2 cellular contexts compared by ENCODE assay signal in the genomic region with DNA sequence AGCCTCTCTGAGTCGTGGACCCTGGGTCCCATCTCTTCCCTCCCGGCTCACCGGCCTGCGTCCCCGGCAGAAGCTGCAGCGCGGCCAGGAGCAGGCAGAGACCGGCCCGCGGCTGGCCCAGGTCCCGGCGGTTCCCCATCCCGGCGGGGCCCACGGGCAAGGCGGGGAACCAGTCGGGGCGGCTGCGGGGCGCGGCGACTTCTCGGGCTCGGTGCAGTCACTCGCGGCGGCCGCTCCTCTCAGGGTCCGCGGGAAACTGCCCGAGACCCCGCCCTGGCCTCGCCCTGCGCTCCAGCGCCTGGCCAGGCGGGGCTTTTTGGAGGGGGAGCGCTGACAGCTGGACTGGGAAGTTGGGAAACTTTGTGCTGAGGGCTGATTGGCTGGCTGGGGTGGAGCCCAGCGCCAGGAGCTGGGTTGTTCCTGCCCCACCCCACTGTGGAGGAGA.
TF ChIP-seq lines count a peak whose summit lies in the region.

A gene (minus strand): TSS at position 258 of the 445 bp plus-strand sequence. CDS start 119 bp downstream, at position 139.

TF ChIP-seq in SK-N-SH, 30 proteins besides CTCF, POLR2A, EP300 and RAD21 (continued from another document):
- TF ChIP-seq, protein P1, sequence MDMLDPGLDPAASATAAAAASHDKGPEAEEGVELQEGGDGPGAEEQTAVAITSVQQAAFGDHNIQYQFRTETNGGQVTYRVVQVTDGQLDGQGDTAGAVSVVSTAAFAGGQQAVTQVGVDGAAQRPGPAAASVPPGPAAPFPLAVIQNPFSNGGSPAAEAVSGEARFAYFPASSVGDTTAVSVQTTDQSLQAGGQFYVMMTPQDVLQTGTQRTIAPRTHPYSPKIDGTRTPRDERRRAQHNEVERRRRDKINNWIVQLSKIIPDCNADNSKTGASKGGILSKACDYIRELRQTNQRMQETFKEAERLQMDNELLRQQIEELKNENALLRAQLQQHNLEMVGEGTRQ (IDR thresholded peaks at IDR 0.05; ENCODE audit: borderline replicate concordance, low read depth, low read length), result no peak
- TF ChIP-seq SMC3 (IDR thresholded peaks at IDR 0.05; ENCODE audit: low read depth, low read length) (no peak), ELF1 (IDR thresholded peaks at IDR 0.05) (no peak), JUND (IDR thresholded peaks at IDR 0.05) (no peak), TAF1 (IDR thresholded peaks at IDR 0.05; ENCODE audit: borderline replicate concordance, low read depth, low read length) (no peak), GABPA (IDR thresholded peaks at IDR 0.05; ENCODE audit: low read depth) (no peak), TEAD4 (IDR thresholded peaks at IDR 0.05; ENCODE audit: borderline replicate concordance, insufficient read depth) (no peak), FOXM1 (IDR thresholded peaks at IDR 0.05; ENCODE audit: low read depth) (no peak), RFX5 (IDR thresholded peaks at IDR 0.05; ENCODE audit: low read length) (no peak), RXRA (IDR thresholded peaks at IDR 0.05; ENCODE audit: borderline replicate concordance, low read depth) (no peak), MXI1 (IDR thresholded peaks at IDR 0.05; ENCODE audit: low read depth, low read length) (no peak), MEF2A (IDR thresholded peaks at IDR 0.05; ENCODE audit: borderline replicate concordance, low read depth) (no peak)
- TF ChIP-seq, protein P2, sequence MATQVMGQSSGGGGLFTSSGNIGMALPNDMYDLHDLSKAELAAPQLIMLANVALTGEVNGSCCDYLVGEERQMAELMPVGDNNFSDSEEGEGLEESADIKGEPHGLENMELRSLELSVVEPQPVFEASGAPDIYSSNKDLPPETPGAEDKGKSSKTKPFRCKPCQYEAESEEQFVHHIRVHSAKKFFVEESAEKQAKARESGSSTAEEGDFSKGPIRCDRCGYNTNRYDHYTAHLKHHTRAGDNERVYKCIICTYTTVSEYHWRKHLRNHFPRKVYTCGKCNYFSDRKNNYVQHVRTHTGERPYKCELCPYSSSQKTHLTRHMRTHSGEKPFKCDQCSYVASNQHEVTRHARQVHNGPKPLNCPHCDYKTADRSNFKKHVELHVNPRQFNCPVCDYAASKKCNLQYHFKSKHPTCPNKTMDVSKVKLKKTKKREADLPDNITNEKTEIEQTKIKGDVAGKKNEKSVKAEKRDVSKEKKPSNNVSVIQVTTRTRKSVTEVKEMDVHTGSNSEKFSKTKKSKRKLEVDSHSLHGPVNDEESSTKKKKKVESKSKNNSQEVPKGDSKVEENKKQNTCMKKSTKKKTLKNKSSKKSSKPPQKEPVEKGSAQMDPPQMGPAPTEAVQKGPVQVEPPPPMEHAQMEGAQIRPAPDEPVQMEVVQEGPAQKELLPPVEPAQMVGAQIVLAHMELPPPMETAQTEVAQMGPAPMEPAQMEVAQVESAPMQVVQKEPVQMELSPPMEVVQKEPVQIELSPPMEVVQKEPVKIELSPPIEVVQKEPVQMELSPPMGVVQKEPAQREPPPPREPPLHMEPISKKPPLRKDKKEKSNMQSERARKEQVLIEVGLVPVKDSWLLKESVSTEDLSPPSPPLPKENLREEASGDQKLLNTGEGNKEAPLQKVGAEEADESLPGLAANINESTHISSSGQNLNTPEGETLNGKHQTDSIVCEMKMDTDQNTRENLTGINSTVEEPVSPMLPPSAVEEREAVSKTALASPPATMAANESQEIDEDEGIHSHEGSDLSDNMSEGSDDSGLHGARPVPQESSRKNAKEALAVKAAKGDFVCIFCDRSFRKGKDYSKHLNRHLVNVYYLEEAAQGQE (IDR thresholded peaks at IDR 0.05; ENCODE audit: low read depth, low read length), result no peak
- TF ChIP-seq, protein P3, sequence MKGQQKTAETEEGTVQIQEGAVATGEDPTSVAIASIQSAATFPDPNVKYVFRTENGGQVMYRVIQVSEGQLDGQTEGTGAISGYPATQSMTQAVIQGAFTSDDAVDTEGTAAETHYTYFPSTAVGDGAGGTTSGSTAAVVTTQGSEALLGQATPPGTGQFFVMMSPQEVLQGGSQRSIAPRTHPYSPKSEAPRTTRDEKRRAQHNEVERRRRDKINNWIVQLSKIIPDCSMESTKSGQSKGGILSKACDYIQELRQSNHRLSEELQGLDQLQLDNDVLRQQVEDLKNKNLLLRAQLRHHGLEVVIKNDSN (IDR thresholded peaks at IDR 0.05; ENCODE audit: borderline replicate concordance, low read depth), result no peak
- TF ChIP-seq, protein P4, sequence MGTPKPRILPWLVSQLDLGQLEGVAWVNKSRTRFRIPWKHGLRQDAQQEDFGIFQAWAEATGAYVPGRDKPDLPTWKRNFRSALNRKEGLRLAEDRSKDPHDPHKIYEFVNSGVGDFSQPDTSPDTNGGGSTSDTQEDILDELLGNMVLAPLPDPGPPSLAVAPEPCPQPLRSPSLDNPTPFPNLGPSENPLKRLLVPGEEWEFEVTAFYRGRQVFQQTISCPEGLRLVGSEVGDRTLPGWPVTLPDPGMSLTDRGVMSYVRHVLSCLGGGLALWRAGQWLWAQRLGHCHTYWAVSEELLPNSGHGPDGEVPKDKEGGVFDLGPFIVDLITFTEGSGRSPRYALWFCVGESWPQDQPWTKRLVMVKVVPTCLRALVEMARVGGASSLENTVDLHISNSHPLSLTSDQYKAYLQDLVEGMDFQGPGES (IDR thresholded peaks at IDR 0.05; ENCODE audit: low read depth, low read length), result no peak
- TF ChIP-seq, protein P5, sequence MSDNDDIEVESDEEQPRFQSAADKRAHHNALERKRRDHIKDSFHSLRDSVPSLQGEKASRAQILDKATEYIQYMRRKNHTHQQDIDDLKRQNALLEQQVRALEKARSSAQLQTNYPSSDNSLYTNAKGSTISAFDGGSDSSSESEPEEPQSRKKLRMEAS (IDR thresholded peaks at IDR 0.05; ENCODE audit: low read depth), result no peak
- TF ChIP-seq, protein P6, sequence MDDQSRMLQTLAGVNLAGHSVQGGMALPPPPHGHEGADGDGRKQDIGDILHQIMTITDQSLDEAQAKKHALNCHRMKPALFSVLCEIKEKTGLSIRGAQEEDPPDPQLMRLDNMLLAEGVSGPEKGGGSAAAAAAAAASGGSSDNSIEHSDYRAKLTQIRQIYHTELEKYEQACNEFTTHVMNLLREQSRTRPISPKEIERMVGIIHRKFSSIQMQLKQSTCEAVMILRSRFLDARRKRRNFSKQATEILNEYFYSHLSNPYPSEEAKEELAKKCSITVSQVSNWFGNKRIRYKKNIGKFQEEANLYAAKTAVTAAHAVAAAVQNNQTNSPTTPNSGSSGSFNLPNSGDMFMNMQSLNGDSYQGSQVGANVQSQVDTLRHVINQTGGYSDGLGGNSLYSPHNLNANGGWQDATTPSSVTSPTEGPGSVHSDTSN (IDR thresholded peaks at IDR 0.05), result no peak
- TF ChIP-seq, protein P7, sequence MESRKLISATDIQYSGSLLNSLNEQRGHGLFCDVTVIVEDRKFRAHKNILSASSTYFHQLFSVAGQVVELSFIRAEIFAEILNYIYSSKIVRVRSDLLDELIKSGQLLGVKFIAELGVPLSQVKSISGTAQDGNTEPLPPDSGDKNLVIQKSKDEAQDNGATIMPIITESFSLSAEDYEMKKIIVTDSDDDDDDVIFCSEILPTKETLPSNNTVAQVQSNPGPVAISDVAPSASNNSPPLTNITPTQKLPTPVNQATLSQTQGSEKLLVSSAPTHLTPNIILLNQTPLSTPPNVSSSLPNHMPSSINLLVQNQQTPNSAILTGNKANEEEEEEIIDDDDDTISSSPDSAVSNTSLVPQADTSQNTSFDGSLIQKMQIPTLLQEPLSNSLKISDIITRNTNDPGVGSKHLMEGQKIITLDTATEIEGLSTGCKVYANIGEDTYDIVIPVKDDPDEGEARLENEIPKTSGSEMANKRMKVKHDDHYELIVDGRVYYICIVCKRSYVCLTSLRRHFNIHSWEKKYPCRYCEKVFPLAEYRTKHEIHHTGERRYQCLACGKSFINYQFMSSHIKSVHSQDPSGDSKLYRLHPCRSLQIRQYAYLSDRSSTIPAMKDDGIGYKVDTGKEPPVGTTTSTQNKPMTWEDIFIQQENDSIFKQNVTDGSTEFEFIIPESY (IDR thresholded peaks at IDR 0.05; ENCODE audit: borderline replicate concordance, low read depth), result no peak

TF ChIP-seq in SK-N-SH treated with all-trans-retinoic acid at 6 μM for 48 hours, 23 proteins besides CTCF, POLR2A, EP300 and RAD21 (continued from another document):
- TF ChIP-seq PPARA (CRISPR knock-in tag; IDR thresholded peaks at IDR 0.05; ENCODE audit: borderline replicate concordance), result no peak
- TF ChIP-seq ZNF8 (CRISPR knock-in tag; IDR thresholded peaks at IDR 0.05), result no peak
- no peak for TF ChIP-seq OSR1 (CRISPR knock-in tag; IDR thresholded peaks at IDR 0.05)
- TF ChIP-seq, protein P8, sequence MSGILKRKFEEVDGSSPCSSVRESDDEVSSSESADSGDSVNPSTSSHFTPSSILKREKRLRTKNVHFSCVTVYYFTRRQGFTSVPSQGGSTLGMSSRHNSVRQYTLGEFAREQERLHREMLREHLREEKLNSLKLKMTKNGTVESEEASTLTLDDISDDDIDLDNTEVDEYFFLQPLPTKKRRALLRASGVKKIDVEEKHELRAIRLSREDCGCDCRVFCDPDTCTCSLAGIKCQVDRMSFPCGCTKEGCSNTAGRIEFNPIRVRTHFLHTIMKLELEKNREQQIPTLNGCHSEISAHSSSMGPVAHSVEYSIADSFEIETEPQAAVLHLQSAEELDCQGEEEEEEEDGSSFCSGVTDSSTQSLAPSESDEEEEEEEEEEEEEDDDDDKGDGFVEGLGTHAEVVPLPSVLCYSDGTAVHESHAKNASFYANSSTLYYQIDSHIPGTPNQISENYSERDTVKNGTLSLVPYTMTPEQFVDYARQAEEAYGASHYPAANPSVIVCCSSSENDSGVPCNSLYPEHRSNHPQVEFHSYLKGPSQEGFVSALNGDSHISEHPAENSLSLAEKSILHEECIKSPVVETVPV (CRISPR knock-in tag; IDR thresholded peaks at IDR 0.05), result no peak
- no peak for TF ChIP-seq ZC3H10 (CRISPR knock-in tag; IDR thresholded peaks at IDR 0.05)
- TF ChIP-seq, protein P9, sequence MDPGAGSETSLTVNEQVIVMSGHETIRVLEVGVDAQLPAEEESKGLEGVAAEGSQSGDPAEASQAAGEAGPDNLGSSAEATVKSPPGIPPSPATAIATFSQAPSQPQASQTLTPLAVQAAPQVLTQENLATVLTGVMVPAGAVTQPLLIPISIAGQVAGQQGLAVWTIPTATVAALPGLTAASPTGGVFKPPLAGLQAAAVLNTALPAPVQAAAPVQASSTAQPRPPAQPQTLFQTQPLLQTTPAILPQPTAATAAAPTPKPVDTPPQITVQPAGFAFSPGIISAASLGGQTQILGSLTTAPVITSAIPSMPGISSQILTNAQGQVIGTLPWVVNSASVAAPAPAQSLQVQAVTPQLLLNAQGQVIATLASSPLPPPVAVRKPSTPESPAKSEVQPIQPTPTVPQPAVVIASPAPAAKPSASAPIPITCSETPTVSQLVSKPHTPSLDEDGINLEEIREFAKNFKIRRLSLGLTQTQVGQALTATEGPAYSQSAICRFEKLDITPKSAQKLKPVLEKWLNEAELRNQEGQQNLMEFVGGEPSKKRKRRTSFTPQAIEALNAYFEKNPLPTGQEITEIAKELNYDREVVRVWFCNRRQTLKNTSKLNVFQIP (CRISPR knock-in tag; IDR thresholded peaks at IDR 0.05; ENCODE audit: borderline replicate concordance, low read depth), result no peak
- TF ChIP-seq, protein P10, sequence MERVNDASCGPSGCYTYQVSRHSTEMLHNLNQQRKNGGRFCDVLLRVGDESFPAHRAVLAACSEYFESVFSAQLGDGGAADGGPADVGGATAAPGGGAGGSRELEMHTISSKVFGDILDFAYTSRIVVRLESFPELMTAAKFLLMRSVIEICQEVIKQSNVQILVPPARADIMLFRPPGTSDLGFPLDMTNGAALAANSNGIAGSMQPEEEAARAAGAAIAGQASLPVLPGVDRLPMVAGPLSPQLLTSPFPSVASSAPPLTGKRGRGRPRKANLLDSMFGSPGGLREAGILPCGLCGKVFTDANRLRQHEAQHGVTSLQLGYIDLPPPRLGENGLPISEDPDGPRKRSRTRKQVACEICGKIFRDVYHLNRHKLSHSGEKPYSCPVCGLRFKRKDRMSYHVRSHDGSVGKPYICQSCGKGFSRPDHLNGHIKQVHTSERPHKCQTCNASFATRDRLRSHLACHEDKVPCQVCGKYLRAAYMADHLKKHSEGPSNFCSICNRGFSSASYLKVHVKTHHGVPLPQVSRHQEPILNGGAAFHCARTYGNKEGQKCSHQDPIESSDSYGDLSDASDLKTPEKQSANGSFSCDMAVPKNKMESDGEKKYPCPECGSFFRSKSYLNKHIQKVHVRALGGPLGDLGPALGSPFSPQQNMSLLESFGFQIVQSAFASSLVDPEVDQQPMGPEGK (CRISPR knock-in tag; IDR thresholded peaks at IDR 0.05; ENCODE audit: borderline replicate concordance), result no peak
- TF ChIP-seq ZFP3 (CRISPR knock-in tag; IDR thresholded peaks at IDR 0.05), result no peak
- no peak for TF ChIP-seq ISL1 (CRISPR knock-in tag; IDR thresholded peaks at IDR 0.05)
- TF ChIP-seq ARNTL (CRISPR knock-in tag; IDR thresholded peaks at IDR 0.05; ENCODE audit: borderline replicate concordance, low read depth), result no peak
- TF ChIP-seq, protein P11, sequence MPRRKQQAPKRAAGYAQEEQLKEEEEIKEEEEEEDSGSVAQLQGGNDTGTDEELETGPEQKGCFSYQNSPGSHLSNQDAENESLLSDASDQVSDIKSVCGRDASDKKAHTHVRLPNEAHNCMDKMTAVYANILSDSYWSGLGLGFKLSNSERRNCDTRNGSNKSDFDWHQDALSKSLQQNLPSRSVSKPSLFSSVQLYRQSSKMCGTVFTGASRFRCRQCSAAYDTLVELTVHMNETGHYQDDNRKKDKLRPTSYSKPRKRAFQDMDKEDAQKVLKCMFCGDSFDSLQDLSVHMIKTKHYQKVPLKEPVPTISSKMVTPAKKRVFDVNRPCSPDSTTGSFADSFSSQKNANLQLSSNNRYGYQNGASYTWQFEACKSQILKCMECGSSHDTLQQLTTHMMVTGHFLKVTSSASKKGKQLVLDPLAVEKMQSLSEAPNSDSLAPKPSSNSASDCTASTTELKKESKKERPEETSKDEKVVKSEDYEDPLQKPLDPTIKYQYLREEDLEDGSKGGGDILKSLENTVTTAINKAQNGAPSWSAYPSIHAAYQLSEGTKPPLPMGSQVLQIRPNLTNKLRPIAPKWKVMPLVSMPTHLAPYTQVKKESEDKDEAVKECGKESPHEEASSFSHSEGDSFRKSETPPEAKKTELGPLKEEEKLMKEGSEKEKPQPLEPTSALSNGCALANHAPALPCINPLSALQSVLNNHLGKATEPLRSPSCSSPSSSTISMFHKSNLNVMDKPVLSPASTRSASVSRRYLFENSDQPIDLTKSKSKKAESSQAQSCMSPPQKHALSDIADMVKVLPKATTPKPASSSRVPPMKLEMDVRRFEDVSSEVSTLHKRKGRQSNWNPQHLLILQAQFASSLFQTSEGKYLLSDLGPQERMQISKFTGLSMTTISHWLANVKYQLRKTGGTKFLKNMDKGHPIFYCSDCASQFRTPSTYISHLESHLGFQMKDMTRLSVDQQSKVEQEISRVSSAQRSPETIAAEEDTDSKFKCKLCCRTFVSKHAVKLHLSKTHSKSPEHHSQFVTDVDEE (CRISPR knock-in tag; IDR thresholded peaks at IDR 0.05), result no peak
